2 cellular contexts compared by ENCODE assay signal in the genomic region with DNA sequence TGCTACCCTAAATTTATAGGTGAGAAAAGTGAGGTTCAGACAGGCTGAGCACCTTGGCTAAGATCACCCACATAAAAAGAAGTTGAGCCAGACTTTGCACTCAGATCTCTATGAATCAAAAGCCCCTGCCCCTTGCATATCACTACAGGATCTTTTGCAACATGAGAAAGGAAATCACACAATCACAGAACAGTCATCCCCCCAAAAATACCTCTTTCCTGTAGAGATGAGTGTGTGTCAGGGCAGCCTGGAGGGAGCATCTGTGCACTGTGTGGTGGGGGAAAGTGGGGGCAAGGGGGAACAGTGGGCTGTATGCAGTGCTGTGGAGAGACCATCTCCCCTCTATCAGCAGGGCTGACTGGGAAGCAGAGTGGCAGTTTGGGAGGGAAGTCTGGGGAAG.
TF ChIP-seq lines count a peak whose summit lies in the region.

No MANE protein-coding gene starts in this region.

TF ChIP-seq in SK-N-SH treated with all-trans-retinoic acid at 6 μM for 48 hours, 23 proteins besides CTCF, POLR2A, EP300 and RAD21 (continued from another document):
- TF ChIP-seq ZNF8 (CRISPR knock-in tag; IDR thresholded peaks at IDR 0.05) (no peak), OSR1 (CRISPR knock-in tag; IDR thresholded peaks at IDR 0.05) (no peak), PPARA (CRISPR knock-in tag; IDR thresholded peaks at IDR 0.05; ENCODE audit: borderline replicate concordance) (no peak), ZFP30 (CRISPR knock-in tag; IDR thresholded peaks at IDR 0.05) (no peak), ZNF70 (CRISPR knock-in tag; IDR thresholded peaks at IDR 0.05) (no peak), ZFP3 (CRISPR knock-in tag; IDR thresholded peaks at IDR 0.05) (no peak), GLIS3 (CRISPR knock-in tag; IDR thresholded peaks at IDR 0.05) (no peak), TOX (CRISPR knock-in tag; IDR thresholded peaks at IDR 0.05; ENCODE audit: borderline replicate concordance) (no peak), RARB (CRISPR knock-in tag; IDR thresholded peaks at IDR 0.05) (no peak)
- TF ChIP-seq, protein P1, sequence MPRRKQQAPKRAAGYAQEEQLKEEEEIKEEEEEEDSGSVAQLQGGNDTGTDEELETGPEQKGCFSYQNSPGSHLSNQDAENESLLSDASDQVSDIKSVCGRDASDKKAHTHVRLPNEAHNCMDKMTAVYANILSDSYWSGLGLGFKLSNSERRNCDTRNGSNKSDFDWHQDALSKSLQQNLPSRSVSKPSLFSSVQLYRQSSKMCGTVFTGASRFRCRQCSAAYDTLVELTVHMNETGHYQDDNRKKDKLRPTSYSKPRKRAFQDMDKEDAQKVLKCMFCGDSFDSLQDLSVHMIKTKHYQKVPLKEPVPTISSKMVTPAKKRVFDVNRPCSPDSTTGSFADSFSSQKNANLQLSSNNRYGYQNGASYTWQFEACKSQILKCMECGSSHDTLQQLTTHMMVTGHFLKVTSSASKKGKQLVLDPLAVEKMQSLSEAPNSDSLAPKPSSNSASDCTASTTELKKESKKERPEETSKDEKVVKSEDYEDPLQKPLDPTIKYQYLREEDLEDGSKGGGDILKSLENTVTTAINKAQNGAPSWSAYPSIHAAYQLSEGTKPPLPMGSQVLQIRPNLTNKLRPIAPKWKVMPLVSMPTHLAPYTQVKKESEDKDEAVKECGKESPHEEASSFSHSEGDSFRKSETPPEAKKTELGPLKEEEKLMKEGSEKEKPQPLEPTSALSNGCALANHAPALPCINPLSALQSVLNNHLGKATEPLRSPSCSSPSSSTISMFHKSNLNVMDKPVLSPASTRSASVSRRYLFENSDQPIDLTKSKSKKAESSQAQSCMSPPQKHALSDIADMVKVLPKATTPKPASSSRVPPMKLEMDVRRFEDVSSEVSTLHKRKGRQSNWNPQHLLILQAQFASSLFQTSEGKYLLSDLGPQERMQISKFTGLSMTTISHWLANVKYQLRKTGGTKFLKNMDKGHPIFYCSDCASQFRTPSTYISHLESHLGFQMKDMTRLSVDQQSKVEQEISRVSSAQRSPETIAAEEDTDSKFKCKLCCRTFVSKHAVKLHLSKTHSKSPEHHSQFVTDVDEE (CRISPR knock-in tag; IDR thresholded peaks at IDR 0.05) = no peak

TF ChIP-seq in SK-N-SH, 30 proteins besides CTCF, POLR2A, EP300 and RAD21:
- no peak for TF ChIP-seq IRF3 (IDR thresholded peaks at IDR 0.05; ENCODE audit: low read depth, low read length)
